ENCODE assay signal across 22 cellular contexts in the genomic region with DNA sequence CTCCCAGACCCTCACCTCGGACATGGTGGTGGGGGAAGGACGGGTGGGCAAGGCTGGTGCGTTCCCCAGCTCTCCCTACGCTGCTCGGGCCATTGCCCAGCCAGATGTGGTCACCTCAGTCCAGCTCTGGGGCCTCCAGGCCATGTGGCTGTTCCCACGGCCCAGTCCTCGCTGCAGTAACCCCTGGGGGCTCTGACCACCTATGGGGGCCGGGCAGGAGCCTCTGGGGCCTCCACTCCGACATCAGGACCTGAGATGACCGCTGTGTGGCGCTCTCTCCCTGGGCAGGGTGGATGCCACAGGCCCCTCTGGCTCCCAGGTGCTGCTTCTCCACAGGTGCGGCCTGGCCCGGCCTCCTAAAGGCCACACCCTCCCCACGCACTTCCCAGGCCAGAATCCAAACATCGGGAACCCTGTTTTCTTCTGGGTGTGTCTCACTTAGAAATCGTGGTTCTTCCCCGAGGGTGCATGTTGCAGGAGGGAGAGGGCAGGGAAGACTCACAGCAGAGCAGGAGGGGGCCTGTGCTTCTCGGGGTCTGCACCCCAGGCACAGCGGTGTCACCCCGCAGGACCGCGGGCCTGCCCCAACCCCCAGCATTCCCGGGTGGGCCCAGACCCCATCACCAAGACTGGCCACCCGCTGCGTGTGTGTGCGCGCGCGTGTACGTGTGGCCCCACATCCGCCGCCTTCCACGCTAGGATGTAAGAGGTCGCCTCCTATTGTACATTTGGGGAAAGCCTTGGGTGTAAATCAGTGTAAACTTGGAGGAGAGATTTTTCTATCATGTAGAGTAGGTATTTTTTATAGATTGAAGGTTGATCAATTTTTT. TPM values are rescaled to one million over a fixed set of nuclear protein-coding genes. Genes with fewer than 3 reads are reported as not detected.
DNase-seq lines count a peak whose midpoint lies in the region; TF ChIP-seq lines count a peak whose summit lies in the region.
"Had no signal": no experiment of that assay in that cellular context is flagged by ENCODE, and none has a peak within 500 bp of the region (broad histone marks: within the 10 kb centered on the region; RNA-seq: fewer than 3 reads in every experiment).

No MANE protein-coding gene starts in this region.

- H3K4me3 ChIP-seq in brain microvascular endothelial cell (ENCODE audit: low read depth, low read length) (no peak overlapping the region), kidney epithelial cell (ENCODE audit: low read depth, low read length) (no peak overlapping the region)
- H3K4me3 ChIP-seq: ascending aorta, SJCRH30 had no signal

- no peaks in the 10 kb centered on the region for H3K27me3 ChIP-seq in brain microvascular endothelial cell (replicated peaks)
- H3K27me3 ChIP-seq in kidney epithelial cell (ENCODE audit: control insufficient read depth, insufficient read depth, low read length): no peaks in the 10 kb centered on the region
- H3K27me3 ChIP-seq: ascending aorta, SJCRH30 had no signal

- in situ Hi-C loops in brain microvascular endothelial cell (cut with HindIII; ENCODE audit: low pct_ligation_motif_present, low sequenced_read_pairs): no loop called here

- DNase-seq in NCI-H748 (lab: John Stamatoyannopoulos, UW; ENCODE audit: unreplicated experiment): peak; percentile 27
- no peak for DNase-seq in NCI-H748 treated with DMSO at 0.1 percent for 48 hours (lab: John Stamatoyannopoulos, UW)
- DNase-seq in brain microvascular endothelial cell: no peak
- no peak for DNase-seq in kidney epithelial cell (ENCODE audit: low read depth)
- no peak for DNase-seq in mucosa of gallbladder (ENCODE audit: low spot score)
- no peak for DNase-seq in stimulated activated naive CD4-positive, alpha-beta T cell (lab: John Stamatoyannopoulos, UW)
- no peak for DNase-seq in GM20000 (ENCODE audit: low spot score)
- DNase-seq in GM10266 (ENCODE audit: extremely low spot score): no peak
- DNase-seq: 8988T; activated CD8-positive, alpha-beta memory T cell treated with anti-CD3 and anti-CD28 coated beads, Interleukin-2, amount 50 U/mL, for 48 hours; activated naive CD4-positive, alpha-beta T cell; DMS153; glutamatergic neuron; islet precursor cell; Karpas-422; NCI-H345; SJCRH30; stimulated activated CD4-positive, alpha-beta T cell treated with anti-CD3 and anti-CD28 coated beads, Interleukin-4, amount 100 ng/mL, for 24 hours; stimulated activated CD8-positive, alpha-beta memory T cell treated with anti-CD3 and anti-CD28 coated beads, Interleukin-4, amount 100 ng/mL, for 48 hours had no signal

- H3K27ac ChIP-seq in brain microvascular endothelial cell: no peak overlapping the region
- H3K27ac ChIP-seq: ascending aorta, C4-2B, SJCRH30 had no signal

- H3K36me3 ChIP-seq in brain microvascular endothelial cell (replicated peaks) (peaks cover 12% of the 10 kb centered on the region), kidney epithelial cell (ENCODE audit: control insufficient read depth, insufficient read depth, low read length) (no peaks in the 10 kb centered on the region)

- TF ChIP-seq CTCF in brain microvascular endothelial cell (IDR thresholded peaks at IDR 0.05; ENCODE audit: low read depth, low read length, missing control alignments) (peak; percentile 34), kidney epithelial cell (IDR thresholded peaks at IDR 0.05; ENCODE audit: insufficient read depth, low read length, poor library complexity, severe bottlenecking) (peak; percentile 11), GM20000 (IDR thresholded peaks at IDR 0.05; ENCODE audit: extremely low read depth, missing control alignments) (no peak), GM10266 (IDR thresholded peaks at IDR 0.05; ENCODE audit: control insufficient read depth, insufficient read depth, low read depth, missing control alignments) (no peak)

RNA-seq across cellular contexts. Expression of a gene that starts 5.9 kb away (rescaled TPM):
- total RNA-seq in kidney epithelial cell (47.1 and 54.5 TPM in 2 replicates), mucosa of gallbladder (75.4 TPM)

RNA-seq across cellular contexts. Expression of a gene that starts 38.6 kb away (rescaled TPM):
- total RNA-seq in kidney epithelial cell (not detected in 2 replicates), mucosa of gallbladder (not detected)
- total RNA-seq: ascending aorta, osteocyte, SJCRH30 had no signal

RNA-seq across cellular contexts. Expression of a gene that starts 45.2 kb away (rescaled TPM):
- total RNA-seq in kidney epithelial cell (0.46 and 2.3 TPM in 2 replicates), mucosa of gallbladder (1.2 TPM)
- total RNA-seq: ascending aorta had no signal

RNA-seq across cellular contexts. Expression of a gene that starts 48.2 kb away (rescaled TPM):
- total RNA-seq in kidney epithelial cell (54.9 and 63.1 TPM in 2 replicates), mucosa of gallbladder (117 TPM)

Comparison
In these comparisons a context has a peak if more than half of its experiments do, and no peak if none do; other contexts are left out.
1. CTCF ChIP-seq: peak in brain microvascular endothelial cell (single experiment) and kidney epithelial cell (single experiment); none in GM20000 (single experiment) and GM10266 (single experiment).